In the genomic region with DNA sequence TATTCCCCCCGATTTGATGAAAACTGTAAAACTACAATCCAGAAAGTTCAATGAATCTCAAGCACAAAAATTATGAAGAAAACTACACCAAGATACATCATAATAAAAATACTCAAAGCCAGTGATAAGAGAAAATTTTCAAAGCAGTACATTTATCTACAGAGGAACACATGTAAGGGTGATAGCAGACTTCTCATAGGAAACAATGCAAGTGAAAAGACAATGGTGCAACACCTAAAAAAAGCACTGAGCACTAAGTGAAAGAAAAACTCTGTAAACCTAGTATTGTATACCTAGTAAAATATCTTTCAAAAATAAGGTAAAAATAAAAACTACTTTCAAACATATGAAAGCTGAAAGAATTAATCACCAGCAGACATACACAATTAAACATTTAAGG, we compare ENCODE assay signal across 1 cellular context.
TF ChIP-seq lines count a peak whose summit lies in the region.

No MANE protein-coding gene starts in this region.

TF ChIP-seq in K562, 482 proteins besides CTCF, POLR2A, EP300 and RAD21 (continued from another document and continues in another):
- no peak for TF ChIP-seq ZFX (CRISPR knock-in tag; IDR thresholded peaks at IDR 0.05)
- TF ChIP-seq KDM1A (IDR thresholded peaks at IDR 0.05): no peak
- TF ChIP-seq PYGO2 (tag; IDR thresholded peaks at IDR 0.05): no peak
- TF ChIP-seq ZNF124 (CRISPR knock-in tag; IDR thresholded peaks at IDR 0.05): no peak
- TF ChIP-seq MYBL2 (IDR thresholded peaks at IDR 0.05; ENCODE audit: low read depth): peak; percentile 9; the same call in 1 of the 2 replicates
- no peak for TF ChIP-seq MYBL2 (CRISPR knock-in tag; IDR thresholded peaks at IDR 0.05; ENCODE audit: borderline replicate concordance)
- TF ChIP-seq CSDE1 (IDR thresholded peaks at IDR 0.05): no peak
- no peak for TF ChIP-seq THRB (CRISPR knock-in tag; conservative IDR thresholded peaks at IDR 0.05)
- TF ChIP-seq ZNF507 (tag; conservative IDR thresholded peaks at IDR 0.05): peak; percentile 39; the same call in 1 of the 2 replicates
- TF ChIP-seq MEF2D (tag; conservative IDR thresholded peaks at IDR 0.05; ENCODE audit: low read depth): peak; percentile 55; the same call in 1 of the 2 replicates
- TF ChIP-seq JUND (IDR thresholded peaks at IDR 0.05; ENCODE audit: borderline replicate concordance, low read depth, low read length): no peak
- no peak; the same call in 2 of the 3 replicates for TF ChIP-seq JUND (tag; IDR thresholded peaks at IDR 0.05; ENCODE audit: borderline replicate concordance, low read depth, low read length)
- TF ChIP-seq, protein P1, sequence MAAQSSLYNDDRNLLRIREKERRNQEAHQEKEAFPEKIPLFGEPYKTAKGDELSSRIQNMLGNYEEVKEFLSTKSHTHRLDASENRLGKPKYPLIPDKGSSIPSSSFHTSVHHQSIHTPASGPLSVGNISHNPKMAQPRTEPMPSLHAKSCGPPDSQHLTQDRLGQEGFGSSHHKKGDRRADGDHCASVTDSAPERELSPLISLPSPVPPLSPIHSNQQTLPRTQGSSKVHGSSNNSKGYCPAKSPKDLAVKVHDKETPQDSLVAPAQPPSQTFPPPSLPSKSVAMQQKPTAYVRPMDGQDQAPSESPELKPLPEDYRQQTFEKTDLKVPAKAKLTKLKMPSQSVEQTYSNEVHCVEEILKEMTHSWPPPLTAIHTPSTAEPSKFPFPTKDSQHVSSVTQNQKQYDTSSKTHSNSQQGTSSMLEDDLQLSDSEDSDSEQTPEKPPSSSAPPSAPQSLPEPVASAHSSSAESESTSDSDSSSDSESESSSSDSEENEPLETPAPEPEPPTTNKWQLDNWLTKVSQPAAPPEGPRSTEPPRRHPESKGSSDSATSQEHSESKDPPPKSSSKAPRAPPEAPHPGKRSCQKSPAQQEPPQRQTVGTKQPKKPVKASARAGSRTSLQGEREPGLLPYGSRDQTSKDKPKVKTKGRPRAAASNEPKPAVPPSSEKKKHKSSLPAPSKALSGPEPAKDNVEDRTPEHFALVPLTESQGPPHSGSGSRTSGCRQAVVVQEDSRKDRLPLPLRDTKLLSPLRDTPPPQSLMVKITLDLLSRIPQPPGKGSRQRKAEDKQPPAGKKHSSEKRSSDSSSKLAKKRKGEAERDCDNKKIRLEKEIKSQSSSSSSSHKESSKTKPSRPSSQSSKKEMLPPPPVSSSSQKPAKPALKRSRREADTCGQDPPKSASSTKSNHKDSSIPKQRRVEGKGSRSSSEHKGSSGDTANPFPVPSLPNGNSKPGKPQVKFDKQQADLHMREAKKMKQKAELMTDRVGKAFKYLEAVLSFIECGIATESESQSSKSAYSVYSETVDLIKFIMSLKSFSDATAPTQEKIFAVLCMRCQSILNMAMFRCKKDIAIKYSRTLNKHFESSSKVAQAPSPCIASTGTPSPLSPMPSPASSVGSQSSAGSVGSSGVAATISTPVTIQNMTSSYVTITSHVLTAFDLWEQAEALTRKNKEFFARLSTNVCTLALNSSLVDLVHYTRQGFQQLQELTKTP (IDR thresholded peaks at IDR 0.05; ENCODE audit: low read depth in 1 of 2, partially characterized antibody in 2 of 2): peak in 1 of 2 experiments; percentile 72
- TF ChIP-seq MLLT1 (IDR thresholded peaks at IDR 0.05): 0 out of 4 replicates have a peak, but pooled peaks have one; percentile 15 to 49
- TF ChIP-seq ATF1 (CRISPR knock-in tag; IDR thresholded peaks at IDR 0.05): no peak
- TF ChIP-seq ATF1 (tag; IDR thresholded peaks at IDR 0.05): 0 out of 2 replicates have a peak, but pooled peaks have one; percentile 27
- TF ChIP-seq CBX5 (IDR thresholded peaks at IDR 0.05; ENCODE audit: borderline replicate concordance, low read depth): peak; percentile 97
- TF ChIP-seq ZEB2 (IDR thresholded peaks at IDR 0.05): peak; percentile 78
- no peak for TF ChIP-seq HMG20A (CRISPR knock-in tag; conservative IDR thresholded peaks at IDR 0.05)
- TF ChIP-seq, protein P2, sequence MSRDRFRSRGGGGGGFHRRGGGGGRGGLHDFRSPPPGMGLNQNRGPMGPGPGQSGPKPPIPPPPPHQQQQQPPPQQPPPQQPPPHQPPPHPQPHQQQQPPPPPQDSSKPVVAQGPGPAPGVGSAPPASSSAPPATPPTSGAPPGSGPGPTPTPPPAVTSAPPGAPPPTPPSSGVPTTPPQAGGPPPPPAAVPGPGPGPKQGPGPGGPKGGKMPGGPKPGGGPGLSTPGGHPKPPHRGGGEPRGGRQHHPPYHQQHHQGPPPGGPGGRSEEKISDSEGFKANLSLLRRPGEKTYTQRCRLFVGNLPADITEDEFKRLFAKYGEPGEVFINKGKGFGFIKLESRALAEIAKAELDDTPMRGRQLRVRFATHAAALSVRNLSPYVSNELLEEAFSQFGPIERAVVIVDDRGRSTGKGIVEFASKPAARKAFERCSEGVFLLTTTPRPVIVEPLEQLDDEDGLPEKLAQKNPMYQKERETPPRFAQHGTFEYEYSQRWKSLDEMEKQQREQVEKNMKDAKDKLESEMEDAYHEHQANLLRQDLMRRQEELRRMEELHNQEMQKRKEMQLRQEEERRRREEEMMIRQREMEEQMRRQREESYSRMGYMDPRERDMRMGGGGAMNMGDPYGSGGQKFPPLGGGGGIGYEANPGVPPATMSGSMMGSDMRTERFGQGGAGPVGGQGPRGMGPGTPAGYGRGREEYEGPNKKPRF (IDR thresholded peaks at IDR 0.05; ENCODE audit: low read depth, low read length): no peak
- peak; percentile 45 for TF ChIP-seq TEAD4 (IDR thresholded peaks at IDR 0.05; ENCODE audit: low read length)
- no peak for TF ChIP-seq TEAD4 (CRISPR knock-in tag; IDR thresholded peaks at IDR 0.05; ENCODE audit: borderline replicate concordance)
- peak; percentile 78; the same call in 1 of the 2 replicates for TF ChIP-seq XRCC3 (IDR thresholded peaks at IDR 0.05)
- peak; percentile 35; the same call in 1 of the 2 replicates for TF ChIP-seq LEF1 (IDR thresholded peaks at IDR 0.05)
- TF ChIP-seq GTF2F1 (IDR thresholded peaks at IDR 0.05; ENCODE audit: low read depth, low read length): no peak
- TF ChIP-seq TFE3 (CRISPR knock-in tag; IDR thresholded peaks at IDR 0.05): no peak
- TF ChIP-seq L3MBTL2 (IDR thresholded peaks at IDR 0.05): no peak
- peak; percentile 84 for TF ChIP-seq CHAMP1 (IDR thresholded peaks at IDR 0.05)
- TF ChIP-seq ELF4 (CRISPR knock-in tag; IDR thresholded peaks at IDR 0.05): no peak
- TF ChIP-seq GABPA (tag; conservative IDR thresholded peaks at IDR 0.05; ENCODE audit: low read depth): no peak
- peak; percentile 90 for TF ChIP-seq ZNF280A (IDR thresholded peaks at IDR 0.05; ENCODE audit: low read depth, partially characterized antibody)
- no peak for TF ChIP-seq SIN3B (IDR thresholded peaks at IDR 0.05; ENCODE audit: low read depth)
